Comparison of ENCODE assay signal across 25 cellular contexts in genomic region chr9:122277285-122277897, GRCh38.
DNase-seq lines count a peak whose midpoint lies in the region; ATAC-seq, FAIRE-seq and TF ChIP-seq lines count a peak whose summit lies in the region.
"Had no signal": no experiment of that assay in that cellular context is flagged by ENCODE, and none has a peak within 500 bp of the region (broad histone marks: within the 10 kb centered on the region; RNA-seq: fewer than 3 reads in every experiment).

No MANE protein-coding gene starts in this region.

- H3K4me1 Mint-ChIP-seq in activated T-cell treated with anti-CD3 and anti-CD28 coated beads, Interleukin-2, amount 50 U/mL, for 24 hours (ENCODE audit: low read depth): peaks cover 21% of the 10 kb centered on the region
- H3K4me1 Mint-ChIP-seq: CD14-positive monocyte had no signal

- ATAC-seq in HG03457 (IDR thresholded peaks at IDR 0.05; ENCODE audit: unreplicated experiment): no peak
- ATAC-seq: A549 had no signal

- H3K27ac ChIP-seq in HEK293 (ENCODE audit: extremely low read depth, low read depth, low read length): no peak overlapping the region
- H3K27ac ChIP-seq: A549, BLaER1 had no signal

- TF ChIP-seq CTCF in HEK293 (tag by site-specific recombination; IDR thresholded peaks at IDR 0.05): no peak

- H3K4me3 ChIP-seq in HEK293 (ENCODE audit: low read depth, low read length) (no peak overlapping the region), adipocyte (ENCODE audit: low read length) (peak overlapping the region; percentile 7)
- H3K4me3 ChIP-seq: A549, BLaER1 had no signal

- POLR2A ChIA-PET in HEK293 (lab: Yijun Ruan, JAX): no interaction called here

- FAIRE-seq in G401.6 (lab: Jason Lieb, UNC): peak; percentile 13
- FAIRE-seq: A549, GM12892, GM18507 had no signal

- no peak overlapping the region for H3K4me3 Mint-ChIP-seq in activated T-cell treated with anti-CD3 and anti-CD28 coated beads, Interleukin-2, amount 50 U/mL, for 24 hours
- H3K4me3 Mint-ChIP-seq: CD14-positive monocyte; CD4-positive, alpha-beta memory T cell; CD4-positive, CD25-positive, alpha-beta regulatory T cell; CD8-positive, alpha-beta memory T cell had no signal

- H3K9ac ChIP-seq in adipocyte (ENCODE audit: low read length): no peak overlapping the region
- H3K9ac ChIP-seq: BLaER1 had no signal

- no peaks in the 10 kb centered on the region for H3K27me3 Mint-ChIP-seq in activated T-cell treated with anti-CD3 and anti-CD28 coated beads, Interleukin-2, amount 50 U/mL, for 24 hours
- H3K27me3 Mint-ChIP-seq: CD4-positive, alpha-beta memory T cell; CD4-positive, CD25-positive, alpha-beta regulatory T cell; CD8-positive, alpha-beta memory T cell had no signal

- CTCF ChIA-PET in HEK293 (lab: Yijun Ruan, JAX): interaction anchor here (0.9 kb wide), 1 partner anchor 154 kb away, joined by 3 read pairs; no protein-coding TSS in a partner anchor

- H3K27me3 ChIP-seq in adipocyte (replicated peaks; ENCODE audit: control insufficient read depth, insufficient read depth, low read length): no peaks in the 10 kb centered on the region
- H3K27me3 ChIP-seq: BE2C, BLaER1 had no signal

- DNase-seq in adipocyte (ENCODE audit: low read depth): no peak
- DNase-seq in stimulated activated CD4-positive, alpha-beta T cell treated with anti-CD3 and anti-CD28 coated beads, Interleukin-4, amount 100 ng/mL, for 4 hours: no peak
- no peak for DNase-seq in activated T-cell treated with anti-CD3 and anti-CD28 coated beads, Interleukin-2, amount 50 U/mL, for 24 hours
- DNase-seq: AML-193; BE2C; C1 segment of cervical spinal cord; CD4-positive, alpha-beta memory T cell; CD4-positive, CD25-positive, alpha-beta regulatory T cell; CD8-positive, alpha-beta memory T cell; COR-L47; DMS 273 treated with DMSO at 0.1 percent for 48 hours; DMS153; DMS53; DMS79; DND-41; EL; GF-D8 had no signal

- no peak overlapping the region for H3K27ac Mint-ChIP-seq in activated T-cell treated with anti-CD3 and anti-CD28 coated beads, Interleukin-2, amount 50 U/mL, for 24 hours
- H3K27ac Mint-ChIP-seq: CD4-positive, CD25-positive, alpha-beta regulatory T cell had no signal

- H3K9me3 ChIP-seq in HEK293 (ENCODE audit: control insufficient read depth, insufficient read depth, low read depth, low read length) (no peaks in the 10 kb centered on the region), adipocyte (ENCODE audit: control insufficient read depth, low read length) (peaks cover 15% of the 10 kb centered on the region)
- H3K9me3 ChIP-seq: BE2C had no signal

- H3K36me3 Mint-ChIP-seq in activated T-cell treated with anti-CD3 and anti-CD28 coated beads, Interleukin-2, amount 50 U/mL, for 24 hours (ENCODE audit: low read depth): peaks cover 93% of the 10 kb centered on the region

- H3K4me1 ChIP-seq in HEK293 (ENCODE audit: control insufficient read depth, insufficient read depth, low read length): no peaks in the 10 kb centered on the region; the same call in 1 of the 2 replicates
- H3K4me1 ChIP-seq in adipocyte (ENCODE audit: control insufficient read depth, insufficient read depth, low read length): peaks cover 3% of the 10 kb centered on the region
- H3K4me1 ChIP-seq: A549, BE2C had no signal

- H3K9me3 Mint-ChIP-seq in activated T-cell treated with anti-CD3 and anti-CD28 coated beads, Interleukin-2, amount 50 U/mL, for 24 hours: peaks cover 5% of the 10 kb centered on the region
- H3K9me3 Mint-ChIP-seq: CD8-positive, alpha-beta memory T cell had no signal

- H3K36me3 ChIP-seq in HEK293 (ENCODE audit: control insufficient read depth in 2 of 2, insufficient read depth in 1 of 2, low read length in 2 of 2) (peaks cover 6 to 40% of the 10 kb centered on the region in 2 experiments), adipocyte (ENCODE audit: control insufficient read depth, insufficient read depth, low read length, severe bottlenecking) (peaks cover 51% of the 10 kb centered on the region)

TF ChIP-seq in HEK293, 187 proteins besides CTCF, POLR2A, EP300 and RAD21:
- no peak for TF ChIP-seq PATZ1 (tag by site-specific recombination; IDR thresholded peaks at IDR 0.05)
- TF ChIP-seq ZBTB6 (tag by site-specific recombination; IDR thresholded peaks at IDR 0.05): no peak
- peak; percentile 89 for TF ChIP-seq SETDB1 (IDR thresholded peaks at IDR 0.05; ENCODE audit: insufficient read length, low read length)
- TF ChIP-seq ZNF239 (tag by site-specific recombination; IDR thresholded peaks at IDR 0.05): no peak
- TF ChIP-seq ZNF571 (tag by site-specific recombination; IDR thresholded peaks at IDR 0.05): no peak
- TF ChIP-seq BCL6B (tag by site-specific recombination; IDR thresholded peaks at IDR 0.05): no peak
TF ChIP-seq in HEK293: peak in this region for 1.
